ENCODE assay signal across 8 cellular contexts in the genomic region with DNA sequence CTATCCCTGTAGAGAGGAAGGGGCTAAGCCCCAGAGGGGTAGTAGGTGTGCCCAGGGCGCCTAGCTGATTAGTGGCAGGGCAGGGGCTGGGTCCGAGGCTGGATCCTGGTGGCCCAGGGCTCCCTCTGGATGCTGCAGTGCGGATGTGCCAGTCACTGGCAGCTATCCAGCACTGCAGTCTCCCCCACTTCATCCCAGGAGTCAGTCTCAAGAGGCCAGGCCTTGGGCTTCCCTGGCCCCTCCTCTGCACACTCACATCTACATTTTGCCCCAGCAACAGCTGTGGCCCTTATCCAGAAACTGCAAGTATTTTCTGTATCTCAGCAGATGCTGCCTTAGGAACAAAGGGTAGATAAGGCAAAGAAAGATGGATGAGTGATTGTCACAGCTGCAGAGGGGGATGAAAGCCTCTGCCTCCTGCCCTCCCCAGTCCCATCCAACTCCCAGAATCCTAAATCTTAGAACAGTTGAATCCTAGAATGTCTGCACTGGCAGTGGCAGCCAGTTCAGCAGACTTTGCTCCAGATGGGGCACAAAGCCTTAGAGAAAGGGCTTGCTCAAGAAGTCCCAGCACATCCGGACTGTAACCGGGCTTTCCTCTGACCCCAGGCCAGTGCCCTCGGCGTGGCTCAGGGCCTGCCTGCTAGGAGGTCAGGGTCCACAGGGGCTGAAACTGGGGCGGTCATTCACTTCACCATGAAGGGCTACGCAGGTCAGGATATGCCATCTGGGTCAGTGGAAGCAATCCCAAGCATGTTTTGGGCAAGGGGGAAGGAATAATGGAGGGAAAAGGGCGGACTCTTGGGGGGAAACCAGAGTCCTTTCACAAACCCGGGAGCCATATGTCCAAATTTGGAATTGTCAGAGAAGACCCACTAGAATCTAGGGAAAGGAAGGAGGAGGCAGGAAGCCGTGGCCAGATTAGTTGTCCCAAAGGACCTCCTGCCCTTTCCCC. TPM values are rescaled to one million over a fixed set of nuclear protein-coding genes. Genes with fewer than 3 reads are reported as not detected.
DNase-seq lines count a peak whose midpoint lies in the region; ATAC-seq and TF ChIP-seq lines count a peak whose summit lies in the region.

No MANE protein-coding gene starts in this region.

- H3K27ac Mint-ChIP-seq in activated CD4-positive, alpha-beta memory T cell treated with anti-CD3 and anti-CD28 coated beads, Interleukin-2, amount 10 ng/mL, durations not matched to agents 7 days and 5 days, result peak overlapping the region; percentile 96
- H3K27ac Mint-ChIP-seq in progenitor cell of endocrine pancreas, result no peak overlapping the region

- peak overlapping the region; percentile 95 for H3K4me3 Mint-ChIP-seq in activated CD4-positive, alpha-beta memory T cell treated with anti-CD3 and anti-CD28 coated beads, Interleukin-2, amount 10 ng/mL, durations not matched to agents 7 days and 5 days
- H3K4me3 Mint-ChIP-seq in progenitor cell of endocrine pancreas (ENCODE audit: low read depth), result peak overlapping the region; percentile 73

- no peak for TF ChIP-seq CTCF in progenitor cell of endocrine pancreas (IDR thresholded peaks at IDR 0.05; ENCODE audit: unreplicated experiment)

- CTCF ChIA-PET in activated CD4-positive, alpha-beta memory T cell treated with anti-CD3 and anti-CD28 coated beads, Interleukin-2, amount 10 ng/mL, durations not matched to agents 7 days and 5 days (lab: Charles Lee), result interaction anchor here (0.8 to 1.9 kb wide), 7 partner anchors 9 to 96 kb away, joined by 3 to 12 read pairs (median 3); a partner anchor contains a TSS

- TF ChIP-seq POLR2A in GM18951 (IDR thresholded peaks at IDR 0.05; ENCODE audit: extremely low read depth, insufficient read depth, insufficient read length), result peak; percentile 49

- no peaks in the 10 kb centered on the region for H3K27me3 Mint-ChIP-seq in activated CD4-positive, alpha-beta memory T cell treated with anti-CD3 and anti-CD28 coated beads, Interleukin-2, amount 10 ng/mL, durations not matched to agents 7 days and 5 days
- H3K27me3 Mint-ChIP-seq in progenitor cell of endocrine pancreas, result peaks cover 20% of the 10 kb centered on the region

- no peak for ATAC-seq in HG02623 (IDR thresholded peaks at IDR 0.05; ENCODE audit: unreplicated experiment)

- in situ Hi-C loops in GM18951 (cut with MboI; ENCODE audit: low sequenced_read_pairs, unreplicated experiment), result no loop called here

- H3K36me3 Mint-ChIP-seq in activated CD4-positive, alpha-beta memory T cell treated with anti-CD3 and anti-CD28 coated beads, Interleukin-2, amount 10 ng/mL, durations not matched to agents 7 days and 5 days (ENCODE audit: low read depth), result peaks cover 51% of the 10 kb centered on the region
- no peaks in the 10 kb centered on the region for H3K36me3 Mint-ChIP-seq in progenitor cell of endocrine pancreas (ENCODE audit: insufficient read depth)

- POLR2A ChIA-PET in activated CD4-positive, alpha-beta memory T cell treated with anti-CD3 and anti-CD28 coated beads, Interleukin-2, amount 10 ng/mL, durations not matched to agents 7 days and 5 days (lab: Charles Lee), result interaction anchor here (0.6 to 1.8 kb wide), 17 partner anchors 9 to 745 kb away, joined by 3 to 7 read pairs (median 4); a partner anchor contains a TSS

- no peaks in the 10 kb centered on the region for H3K9me3 Mint-ChIP-seq in activated CD4-positive, alpha-beta memory T cell treated with anti-CD3 and anti-CD28 coated beads, Interleukin-2, amount 10 ng/mL, durations not matched to agents 7 days and 5 days
- H3K9me3 Mint-ChIP-seq in progenitor cell of endocrine pancreas (ENCODE audit: low read depth), result no peaks in the 10 kb centered on the region

- DNase-seq in AML-193 (lab: John Stamatoyannopoulos, UW) (peak; percentile 25 to 33), HuH-7 (ENCODE audit: low spot score) (peak; percentile 35), foreskin melanocyte (peak; percentile 35), progenitor cell of endocrine pancreas (ENCODE audit: low spot score, unreplicated experiment) (no peak), mesenteric fat pad (ENCODE audit: low spot score) (no peak)
- DNase-seq in activated CD4-positive, alpha-beta memory T cell treated with anti-CD3 and anti-CD28 coated beads, Interleukin-2, amount 10 ng/mL, durations not matched to agents 7 days and 5 days, result peak; percentile 43

- H3K4me1 Mint-ChIP-seq in activated CD4-positive, alpha-beta memory T cell treated with anti-CD3 and anti-CD28 coated beads, Interleukin-2, amount 10 ng/mL, durations not matched to agents 7 days and 5 days, result peaks cover 58% of the 10 kb centered on the region
- H3K4me1 Mint-ChIP-seq in progenitor cell of endocrine pancreas (ENCODE audit: low read depth), result peaks cover 15% of the 10 kb centered on the region

RNA-seq across cellular contexts. Expression of a gene that starts 1.5 kb away (rescaled TPM):
- 100 to 1,000 TPM; 603 to 606 TPM for total RNA-seq in activated CD4-positive, alpha-beta memory T cell treated with anti-CD3 and anti-CD28 coated beads, Interleukin-2, amount 10 ng/mL, durations not matched to agents 7 days and 5 days
- total RNA-seq in progenitor cell of endocrine pancreas (27.7 and 28.5 TPM in 2 replicates), mesenteric fat pad (631 TPM)

Comparison
In these comparisons a context has a peak if more than half of its experiments do, and no peak if none do; other contexts are left out.
1. DNase-seq: peak in AML-193 (2 of 2), HuH-7 (single experiment), activated CD4-positive, alpha-beta memory T cell treated with anti-CD3 and anti-CD28 coated beads, Interleukin-2, amount 10 ng/mL, durations not matched to agents 7 days and 5 days (single experiment) and foreskin melanocyte (single experiment); none in progenitor cell of endocrine pancreas (single experiment) and mesenteric fat pad (single experiment).
2. RNA of a gene that starts 1.5 kb away (total RNA-seq): 631 TPM in mesenteric fat pad (single experiment) and 603 to 606 TPM in activated CD4-positive, alpha-beta memory T cell treated with anti-CD3 and anti-CD28 coated beads, Interleukin-2, amount 10 ng/mL, durations not matched to agents 7 days and 5 days; 27.7 to 28.5 TPM in progenitor cell of endocrine pancreas; every median in the first group is over 10 times any median in the second.